ENCODE assay signal across 11 cellular contexts in the genomic region with DNA sequence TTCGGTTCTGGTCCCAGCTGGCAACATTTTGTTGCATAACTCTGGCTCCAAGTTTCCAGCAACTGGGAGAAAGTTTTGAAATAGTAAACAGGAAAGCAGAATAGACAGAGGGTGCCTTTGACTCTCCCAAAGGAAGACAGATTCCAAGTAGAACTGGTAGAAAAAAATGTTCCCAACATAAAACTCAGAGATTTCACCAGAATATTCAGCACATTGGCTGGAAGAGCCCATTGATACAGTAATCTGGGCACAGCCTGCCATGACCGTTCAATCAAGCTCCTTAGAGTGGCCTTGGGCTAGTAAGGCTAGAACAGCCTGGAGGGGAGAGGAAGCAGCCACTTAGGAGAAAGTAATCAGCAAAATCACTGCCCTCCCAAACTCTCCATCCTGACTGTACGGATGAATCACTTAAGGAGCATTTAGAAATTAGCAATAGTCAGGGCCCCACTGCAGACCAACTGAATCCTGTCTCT.
DNase-seq lines count a peak whose midpoint lies in the region; ATAC-seq and TF ChIP-seq lines count a peak whose summit lies in the region.
"Had no signal": no experiment of that assay in that cellular context is flagged by ENCODE, and none has a peak within 500 bp of the region (broad histone marks: within the 10 kb centered on the region; RNA-seq: fewer than 3 reads in every experiment).

No MANE protein-coding gene starts in this region.

- TF ChIP-seq POLR2A in heart left ventricle (IDR thresholded peaks at IDR 0.05) = no peak

- no peaks in the 10 kb centered on the region for H3K36me3 ChIP-seq in ascending aorta
- H3K36me3 ChIP-seq in heart left ventricle = no peaks in the 10 kb centered on the region
- H3K36me3 ChIP-seq: BLaER1 had no signal

- H3K4me1 ChIP-seq in ascending aorta (peaks cover 3 to 31% of the 10 kb centered on the region in 2 donors), heart left ventricle (peaks cover 0 to 58% (median 35%) of the 10 kb centered on the region in 12 donors)
- H3K4me1 ChIP-seq: BLaER1 had no signal

- DNase-seq in COLO829 (ENCODE audit: low spot score) (peak; percentile 31), ascending aorta (ENCODE audit: low spot score in 2 of 2) (no peak), heart left ventricle (no peak), renal cortical epithelial cell (ENCODE audit: low read depth) (peak; percentile 63), T1000 (lab: John Stamatoyannopoulos, UW) (no peak), AML-193 (lab: John Stamatoyannopoulos, UW) (no peak), pons (ENCODE audit: low spot score) (no peak)
- DNase-seq: activated T-cell treated with anti-CD3 and anti-CD28 coated beads, Interleukin-2, amount 50 U/mL, for 24 hours; stimulated activated CD4-positive, alpha-beta T cell treated with anti-CD3 and anti-CD28 coated beads, Interleukin-1b, Interleukin-23, amount 100 ng/mL, for 48 hours had no signal

- TF ChIP-seq CTCF in ascending aorta (IDR thresholded peaks at IDR 0.05) (no peak), heart left ventricle (IDR thresholded peaks at IDR 0.05) (no peak)

- intact Hi-C loops in ascending aorta (cut with DNase I) (no loop called here), heart left ventricle (cut with DNase I) (loop anchor here in 2 of 10 donors (5.0 to 10.0 kb wide), 2 partner anchors 114 to 223 kb away; no protein-coding TSS in a partner anchor)

- peak; percentile 35 to 67 (median 52) for ATAC-seq in heart left ventricle
- no peak for ATAC-seq in HG03460 (IDR thresholded peaks at IDR 0.05; ENCODE audit: unreplicated experiment)

- no peaks in the 10 kb centered on the region for H3K9me3 ChIP-seq in ascending aorta
- H3K9me3 ChIP-seq in heart left ventricle = peaks cover 0 to 5% (median 0%) of the 10 kb centered on the region in 12 donors

- H3K27ac ChIP-seq in ascending aorta (peak overlapping the region; percentile 30 to 52), heart left ventricle (peak overlapping the region; percentile 18 to 86 (median 66))
- H3K27ac ChIP-seq: BLaER1 had no signal

- H3K4me3 ChIP-seq in ascending aorta (no peak overlapping the region), heart left ventricle (no peak overlapping the region)
- H3K4me3 ChIP-seq: BLaER1 had no signal

- WGBS in heart left ventricle, 4 donors = 54 to 73% (median 61%) methylated on average over 3 of the region's 3 CpGs

- H3K27me3 ChIP-seq in ascending aorta (no peaks in the 10 kb centered on the region), heart left ventricle (no peaks in the 10 kb centered on the region)
- H3K27me3 ChIP-seq: BLaER1 had no signal

Comparison
In these comparisons a context has a peak if more than half of its experiments do, and no peak if none do; other contexts are left out.
1. DNase-seq: peak in COLO829 (single experiment) and renal cortical epithelial cell (single experiment); none in ascending aorta (0 of 2), heart left ventricle (0 of 5), T1000 (single experiment), AML-193 (0 of 2) and pons (single experiment).